ENCODE assay signal across 20 cellular contexts in the genomic region with DNA sequence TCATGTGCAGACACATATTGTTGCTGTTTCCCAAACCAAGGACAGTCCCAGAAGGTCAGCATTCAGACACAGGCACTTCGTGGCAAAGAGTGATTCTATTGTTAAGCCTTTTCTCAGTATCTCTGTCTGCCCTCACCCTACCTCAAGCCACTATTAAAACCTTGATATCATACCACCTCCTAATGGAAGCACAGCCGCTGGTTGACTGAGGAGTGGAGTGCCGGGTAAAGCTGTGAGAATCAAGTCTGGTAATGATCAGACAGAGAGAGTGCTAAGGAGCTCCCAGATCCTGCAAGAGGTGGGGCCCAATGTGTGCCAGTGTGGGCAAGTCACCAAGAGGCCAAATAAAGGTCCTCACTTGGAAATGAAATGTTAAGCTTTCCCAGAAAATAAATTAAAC.
"Had no signal": no experiment of that assay in that cellular context is flagged by ENCODE, and none has a peak within 500 bp of the region (broad histone marks: within the 10 kb centered on the region; RNA-seq: fewer than 3 reads in every experiment).

No MANE protein-coding gene starts in this region.

- H3K9me3 ChIP-seq: esophagus squamous epithelium, gastroesophageal sphincter, psoas muscle, sigmoid colon, testis, tibial nerve, upper lobe of right lung, vagina had no signal

- H3K27ac ChIP-seq: esophagus squamous epithelium, gastroesophageal sphincter, hepatocyte, psoas muscle, sigmoid colon, skin epidermis, testis, tibial nerve, upper lobe of right lung, vagina had no signal

- H3K4me3 ChIP-seq: esophagus squamous epithelium, gastroesophageal sphincter, hepatocyte, psoas muscle, sigmoid colon, skin epidermis, tibial nerve, upper lobe of right lung, vagina had no signal

- H3K27me3 ChIP-seq: esophagus squamous epithelium, gastroesophageal sphincter, hepatocyte, sigmoid colon, testis, tibial nerve, upper lobe of right lung, vagina had no signal

- DNase-seq: effector memory CD8-positive, alpha-beta T cell; esophagus squamous epithelium; foreskin fibroblast; kidney; left colon; mammary epithelial cell; naive thymus-derived CD4-positive, alpha-beta T cell; psoas muscle; sigmoid colon; stimulated activated CD4-positive, alpha-beta T cell treated with anti-CD3 and anti-CD28 coated beads, Interleukin-2, amount 100 ng/mL, for 24 hours; stimulated activated CD4-positive, alpha-beta T cell treated with anti-CD3 and anti-CD28 coated beads, Interleukin-4, amount 100 ng/mL, for 4 hours; stimulated activated naive B cell treated with anti-CD40 and anti-IgM and Interleukin-4, amounts not matched to agents 10 μg/mL and 1 μg/mL and 100 μg/mL, for 72 hours; stimulated activated naive CD8-positive, alpha-beta T cell treated with anti-CD3 and anti-CD28 coated beads, Interleukin-15, amount 100 ng/mL, for 72 hours; upper lobe of right lung had no signal

- H3K4me1 ChIP-seq: esophagus squamous epithelium, gastroesophageal sphincter, psoas muscle, testis, tibial nerve, upper lobe of right lung, vagina had no signal

- ATAC-seq: effector memory CD8-positive, alpha-beta T cell; gastroesophageal sphincter; left colon; naive thymus-derived CD4-positive, alpha-beta T cell; stimulated activated naive CD8-positive, alpha-beta T cell treated with anti-CD3 and anti-CD28 coated beads, Interleukin-15, amount 100 ng/mL, for 72 hours had no signal
